Comparison of ENCODE assay signal across 17 cellular contexts in genomic region chr6:34904990-34905613, GRCh38. TPM values are rescaled to one million over a fixed set of nuclear protein-coding genes. Genes with fewer than 3 reads are reported as not detected.
A peak's percentile ranks its signal among the peaks of the same experiment; 100 is the strongest.
DNase-seq lines count a peak whose midpoint lies in the region; ATAC-seq and TF ChIP-seq lines count a peak whose summit lies in the region.
"Had no signal": no experiment of that assay in that cellular context is flagged by ENCODE, and none has a peak within 500 bp of the region (broad histone marks: within the 10 kb centered on the region; RNA-seq: fewer than 3 reads in every experiment).

No MANE protein-coding gene starts in this region.

- TF ChIP-seq CTCF in natural killer cell (IDR thresholded peaks at IDR 0.05) (no peak), vagina (IDR thresholded peaks at IDR 0.05) (no peak)

- ATAC-seq in stimulated activated naive CD8-positive, alpha-beta T cell treated with anti-CD3 and anti-CD28 coated beads, Interleukin-15, amount 100 ng/mL, for 72 hours: peak; percentile 89
- ATAC-seq in stimulated activated naive CD8-positive, alpha-beta T cell treated with anti-CD3 and anti-CD28 coated beads, Interleukin-15, Interleukin-2, amounts not matched to agents 100 U/mL and 50 U/mL, for 24 hours: no peak
- ATAC-seq in effector memory CD8-positive, alpha-beta T cell (replicated peaks): peak; percentile 26
- peak; percentile 44 to 78 (median 69) for ATAC-seq in natural killer cell
- ATAC-seq: A549, K562, Panc1, Right ventricle myocardium inferior had no signal

- no peak overlapping the region for H3K27ac Mint-ChIP-seq in stimulated activated naive CD8-positive, alpha-beta T cell treated with anti-CD3 and anti-CD28 coated beads, Interleukin-15, amount 100 ng/mL, for 72 hours
- H3K27ac Mint-ChIP-seq in effector memory CD8-positive, alpha-beta T cell: peak overlapping the region; percentile 64 to 69
- H3K27ac Mint-ChIP-seq in natural killer cell: peak overlapping the region; percentile 72 to 83
- H3K27ac Mint-ChIP-seq: CD4-positive, alpha-beta T cell had no signal

- no peaks in the 10 kb centered on the region for H3K9me3 ChIP-seq in vagina
- H3K9me3 ChIP-seq: A549 had no signal

- H3K27ac ChIP-seq in vagina: no peak overlapping the region
- H3K27ac ChIP-seq: A549, GM23248 had no signal

- H3K4me3 ChIP-seq in vagina: no peak overlapping the region
- H3K4me3 ChIP-seq: A549, GM23248, K562 had no signal

- intact Hi-C loops in natural killer cell (cut with micrococcal nuclease): no loop called here
- intact Hi-C loops in vagina (cut with DNase I): no loop called here

- TF ChIP-seq POLR2A in vagina (IDR thresholded peaks at IDR 0.05): no peak

- peaks cover 36% of the 10 kb centered on the region for H3K4me1 Mint-ChIP-seq in stimulated activated naive CD8-positive, alpha-beta T cell treated with anti-CD3 and anti-CD28 coated beads, Interleukin-15, amount 100 ng/mL, for 72 hours
- peaks cover 5 to 21% of the 10 kb centered on the region in 2 donors for H3K4me1 Mint-ChIP-seq in effector memory CD8-positive, alpha-beta T cell (ENCODE audit: low read depth in 2 of 2)
- peaks cover 37 to 40% of the 10 kb centered on the region in 2 donors for H3K4me1 Mint-ChIP-seq in natural killer cell

- H3K9me3 Mint-ChIP-seq in stimulated activated naive CD8-positive, alpha-beta T cell treated with anti-CD3 and anti-CD28 coated beads, Interleukin-15, amount 100 ng/mL, for 72 hours: no peaks in the 10 kb centered on the region
- H3K9me3 Mint-ChIP-seq in effector memory CD8-positive, alpha-beta T cell: no peaks in the 10 kb centered on the region
- H3K9me3 Mint-ChIP-seq in natural killer cell: no peaks in the 10 kb centered on the region
- H3K9me3 Mint-ChIP-seq: CD4-positive, alpha-beta T cell had no signal

- peak in 1 of 2 donors; percentile 27 for DNase-seq in stimulated activated naive CD8-positive, alpha-beta T cell treated with anti-CD3 and anti-CD28 coated beads, Interleukin-15, amount 100 ng/mL, for 72 hours
- DNase-seq in stimulated activated naive CD8-positive, alpha-beta T cell treated with anti-CD3 and anti-CD28 coated beads, Interleukin-15, Interleukin-2, amounts not matched to agents 100 U/mL and 50 U/mL, for 24 hours: no peak
- no peak for DNase-seq in effector memory CD8-positive, alpha-beta T cell
- DNase-seq in natural killer cell (no peak), midbrain (lab: John Stamatoyannopoulos, UW) (no peak), vagina (ENCODE audit: extremely low spot score in 2 of 2) (no peak), SKM-1 (lab: John Stamatoyannopoulos, UW; ENCODE audit: unreplicated experiment) (no peak)
- DNase-seq: Calu3; CD4-positive, alpha-beta T cell; GM23248; NCI-H1092 treated with DMSO at 0.1 percent for 48 hours; NCI-H1694 treated with DMSO at 0.1 percent for 48 hours; NCI-H345 had no signal

- no peak overlapping the region for H3K4me3 Mint-ChIP-seq in stimulated activated naive CD8-positive, alpha-beta T cell treated with anti-CD3 and anti-CD28 coated beads, Interleukin-15, amount 100 ng/mL, for 72 hours
- H3K4me3 Mint-ChIP-seq in effector memory CD8-positive, alpha-beta T cell: peak overlapping the region in 1 of 2 donors; percentile 12
- H3K4me3 Mint-ChIP-seq in natural killer cell: peak overlapping the region; percentile 45
- H3K4me3 Mint-ChIP-seq: CD4-positive, alpha-beta T cell had no signal

- no peaks in the 10 kb centered on the region for H3K27me3 ChIP-seq in vagina

- H3K4me1 ChIP-seq in vagina: no peaks in the 10 kb centered on the region

- H3K36me3 Mint-ChIP-seq in effector memory CD8-positive, alpha-beta T cell (ENCODE audit: insufficient read depth): peaks cover 6% of the 10 kb centered on the region
- no peaks in the 10 kb centered on the region for H3K36me3 Mint-ChIP-seq in natural killer cell

- no peaks in the 10 kb centered on the region for H3K36me3 ChIP-seq in vagina

- H3K27me3 Mint-ChIP-seq in stimulated activated naive CD8-positive, alpha-beta T cell treated with anti-CD3 and anti-CD28 coated beads, Interleukin-15, amount 100 ng/mL, for 72 hours: peaks cover 10% of the 10 kb centered on the region
- H3K27me3 Mint-ChIP-seq in effector memory CD8-positive, alpha-beta T cell: no peaks in the 10 kb centered on the region
- no peaks in the 10 kb centered on the region for H3K27me3 Mint-ChIP-seq in natural killer cell (ENCODE audit: low read depth in 2 of 2)
- H3K27me3 Mint-ChIP-seq: CD4-positive, alpha-beta T cell had no signal

RNA-seq across cellular contexts. Expression of gene ANKS1A, which starts 16.0 kb away (rescaled TPM):
- total RNA-seq in natural killer cell (10 to 100 TPM; 10.4 to 11.5 (median 10.9) TPM), vagina (24.3 TPM)

RNA-seq across cellular contexts. Expression of gene TAF11, which starts 17.3 kb away (rescaled TPM):
- total RNA-seq in natural killer cell (10 to 100 TPM; 34.4 to 41.3 (median 36.2) TPM), vagina (11.3 TPM)

Comparison
In these comparisons a context has a peak if more than half of its experiments do, and no peak if none do; other contexts are left out.
1. H3K27ac Mint-ChIP-seq: peak in effector memory CD8-positive, alpha-beta T cell (2 of 2) and natural killer cell (2 of 2); none in stimulated activated naive CD8-positive, alpha-beta T cell treated with anti-CD3 and anti-CD28 coated beads, Interleukin-15, amount 100 ng/mL, for 72 hours (0 of 2).